Comparison of ENCODE assay signal across 8 cellular contexts in genomic region chr21:43718872-43719747, GRCh38. TPM values are rescaled to one million over a fixed set of nuclear protein-coding genes. Genes with fewer than 3 reads are reported as not detected.
DNase-seq lines count a peak whose midpoint lies in the region; ATAC-seq and TF ChIP-seq lines count a peak whose summit lies in the region.

Gene PDXK (plus strand): TSS chr21:43719129. CDS start chr21:43719295, 166 bp downstream.

- H3K27ac Mint-ChIP-seq in CD14-positive monocyte, result peak within 1 kb of the TSS; percentile 85 to 95 (median 90)
- peak within 1 kb of the TSS; percentile 75 for H3K27ac Mint-ChIP-seq in activated CD8-positive, alpha-beta memory T cell treated with anti-CD3 and anti-CD28 coated beads, Interleukin-2, amount 10 ng/mL, durations not matched to agents 7 days and 5 days
- H3K27ac Mint-ChIP-seq in endodermal cell, result peak within 1 kb of the TSS; percentile 55
- peak within 1 kb of the TSS; percentile 75 for H3K27ac Mint-ChIP-seq in mesothelial cell of epicardium

- no peaks in the 10 kb centered on the region for H3K4me1 ChIP-seq in endodermal cell (ENCODE audit: control insufficient read depth, insufficient read depth, low read length)

- H3K27me3 Mint-ChIP-seq in CD14-positive monocyte (ENCODE audit: low read depth in 3 of 3) (peaks cover 17 to 34% (median 28%) of the 10 kb centered on the region in 3 donors), endodermal cell (ENCODE audit: insufficient read depth) (peaks cover 24% of the 10 kb centered on the region), mesothelial cell of epicardium (ENCODE audit: low read depth) (peaks cover 4% of the 10 kb centered on the region)
- H3K27me3 Mint-ChIP-seq in activated CD8-positive, alpha-beta memory T cell treated with anti-CD3 and anti-CD28 coated beads, Interleukin-2, amount 10 ng/mL, durations not matched to agents 7 days and 5 days, result peaks cover 22% of the 10 kb centered on the region

- peaks cover 6% of the 10 kb centered on the region for H3K27me3 ChIP-seq in endodermal cell (ENCODE audit: control insufficient read depth, insufficient read depth, low read length, poor library complexity, severe bottlenecking)

- H3K4me3 ChIP-seq in endodermal cell (ENCODE audit: low read length), result peak within 1 kb of the TSS; percentile 85

- H3K9me3 ChIP-seq in endodermal cell (ENCODE audit: control insufficient read depth, low read length), result no peaks in the 10 kb centered on the region

- H3K4me1 Mint-ChIP-seq in CD14-positive monocyte (peaks cover 50% of the 10 kb centered on the region), endodermal cell (peaks cover 7% of the 10 kb centered on the region), mesothelial cell of epicardium (peaks cover 18% of the 10 kb centered on the region)
- peaks cover 30% of the 10 kb centered on the region for H3K4me1 Mint-ChIP-seq in activated CD8-positive, alpha-beta memory T cell treated with anti-CD3 and anti-CD28 coated beads, Interleukin-2, amount 10 ng/mL, durations not matched to agents 7 days and 5 days

- no peak for TF ChIP-seq CTCF in CD14-positive monocyte (IDR thresholded peaks at IDR 0.05)
- TF ChIP-seq CTCF in endodermal cell (conservative IDR thresholded peaks at IDR 0.05), result peak; percentile 33
- TF ChIP-seq CTCF in mesothelial cell of epicardium (IDR thresholded peaks at IDR 0.05; ENCODE audit: unreplicated experiment), result no peak

- H3K36me3 ChIP-seq in endodermal cell (ENCODE audit: control insufficient read depth, insufficient read depth, low read length), result no peaks in the 10 kb centered on the region

- peaks cover 9 to 23% of the 10 kb centered on the region in 2 donors for H3K36me3 Mint-ChIP-seq in CD14-positive monocyte
- peaks cover 4% of the 10 kb centered on the region for H3K36me3 Mint-ChIP-seq in activated CD8-positive, alpha-beta memory T cell treated with anti-CD3 and anti-CD28 coated beads, Interleukin-2, amount 10 ng/mL, durations not matched to agents 7 days and 5 days
- peaks cover 2% of the 10 kb centered on the region for H3K36me3 Mint-ChIP-seq in endodermal cell (ENCODE audit: low read depth)
- H3K36me3 Mint-ChIP-seq in mesothelial cell of epicardium, result no peaks in the 10 kb centered on the region

- H3K9ac ChIP-seq in endodermal cell (ENCODE audit: extremely low read depth, low read length, poor library complexity, severe bottlenecking), result peak within 1 kb of the TSS; percentile 73

- ATAC-seq in GM19324 (IDR thresholded peaks at IDR 0.05; ENCODE audit: low FRiP score, unreplicated experiment) (peak; percentile 81), HG03457 (IDR thresholded peaks at IDR 0.05; ENCODE audit: unreplicated experiment) (peak; percentile 45)
- ATAC-seq in activated CD8-positive, alpha-beta memory T cell treated with anti-CD3 and anti-CD28 coated beads, Interleukin-2, amount 10 ng/mL, durations not matched to agents 7 days and 5 days, result peak; percentile 87

- intact Hi-C loops in CD14-positive monocyte (cut with micrococcal nuclease), result loop anchor here (1.0 to 10.0 kb wide), 2 partner anchors 9 to 744 kb away; partner anchors contain the start of gene PKNOX1 (in 1 of the 2)

- DNase-seq in CD14-positive monocyte (ENCODE audit: low spot score), result peak; percentile 82
- DNase-seq in NOMO-1 treated with DMSO at 0.1 percent for 48 hours (lab: John Stamatoyannopoulos, UW; ENCODE audit: unreplicated experiment), result peak; percentile 79
- DNase-seq in activated CD8-positive, alpha-beta memory T cell treated with anti-CD3 and anti-CD28 coated beads, Interleukin-2, amount 10 ng/mL, durations not matched to agents 7 days and 5 days, result peak; percentile 86
- DNase-seq in endodermal cell, result peak; percentile 96
- DNase-seq in mesothelial cell of epicardium (ENCODE audit: low spot score in 2 of 2, unreplicated experiment in 2 of 2), result peak; percentile 71 to 82
- DNase-seq in stimulated activated CD8-positive, alpha-beta memory T cell treated with anti-CD3 and anti-CD28 coated beads, Interleukin-15, amount 100 ng/mL, for 4 hours (ENCODE audit: low read depth in 2 of 2), result peak; percentile 45 to 66

- H3K27ac ChIP-seq in endodermal cell (ENCODE audit: low read depth, low read length), result no peak within 1 kb of the TSS

- no peaks in the 10 kb centered on the region for H3K9me3 Mint-ChIP-seq in CD14-positive monocyte
- H3K9me3 Mint-ChIP-seq in activated CD8-positive, alpha-beta memory T cell treated with anti-CD3 and anti-CD28 coated beads, Interleukin-2, amount 10 ng/mL, durations not matched to agents 7 days and 5 days (ENCODE audit: low read depth), result no peaks in the 10 kb centered on the region
- H3K9me3 Mint-ChIP-seq in endodermal cell, result no peaks in the 10 kb centered on the region
- no peaks in the 10 kb centered on the region for H3K9me3 Mint-ChIP-seq in mesothelial cell of epicardium

- H3K4me3 Mint-ChIP-seq in CD14-positive monocyte (peak within 1 kb of the TSS; percentile 91 to 96), endodermal cell (peak within 1 kb of the TSS; percentile 66), mesothelial cell of epicardium (peak within 1 kb of the TSS; percentile 78)
- H3K4me3 Mint-ChIP-seq in activated CD8-positive, alpha-beta memory T cell treated with anti-CD3 and anti-CD28 coated beads, Interleukin-2, amount 10 ng/mL, durations not matched to agents 7 days and 5 days, result peak within 1 kb of the TSS; percentile 84

- CTCF ChIA-PET in activated CD8-positive, alpha-beta memory T cell treated with anti-CD3 and anti-CD28 coated beads, Interleukin-2, amount 10 ng/mL, durations not matched to agents 7 days and 5 days (lab: Charles Lee), result interaction anchor here (0.9 to 1.4 kb wide), 3 partner anchors 8 to 14 kb away, joined by 3 to 6 read pairs (median 4); no protein-coding TSS in a partner anchor

- WGBS in endodermal cell (ENCODE audit: insufficient coverage in 1 of 2, insufficient read length in 1 of 2), 2 experiments, result 0 to 1% methylated on average over 45 to 117 of the region's 117 CpGs

RNA-seq across cellular contexts. Expression of gene PDXK, which starts in this region (rescaled TPM):
- 100 to 1,000 TPM; 210 to 214 TPM for polyA plus RNA-seq in CD14-positive monocyte
- 10 to 100 TPM; 95.3 to 99.6 TPM for total RNA-seq in activated CD8-positive, alpha-beta memory T cell treated with anti-CD3 and anti-CD28 coated beads, Interleukin-2, amount 10 ng/mL, durations not matched to agents 7 days and 5 days
- total RNA-seq in endodermal cell (100 to 1,000 TPM in 1 of 2 donors, 10 to 100 TPM in 1; 90.9 to 105 TPM), mesothelial cell of epicardium (79.6 to 86.2 TPM (median 81.1 TPM) in 3 replicates)
- 35.6 TPM for polyA plus RNA-seq in endodermal cell (2013, experiment 1 of 2)
- polyA plus RNA-seq in endodermal cell (2013, experiment 2 of 2), result 40.5 TPM
